In the genomic region with DNA sequence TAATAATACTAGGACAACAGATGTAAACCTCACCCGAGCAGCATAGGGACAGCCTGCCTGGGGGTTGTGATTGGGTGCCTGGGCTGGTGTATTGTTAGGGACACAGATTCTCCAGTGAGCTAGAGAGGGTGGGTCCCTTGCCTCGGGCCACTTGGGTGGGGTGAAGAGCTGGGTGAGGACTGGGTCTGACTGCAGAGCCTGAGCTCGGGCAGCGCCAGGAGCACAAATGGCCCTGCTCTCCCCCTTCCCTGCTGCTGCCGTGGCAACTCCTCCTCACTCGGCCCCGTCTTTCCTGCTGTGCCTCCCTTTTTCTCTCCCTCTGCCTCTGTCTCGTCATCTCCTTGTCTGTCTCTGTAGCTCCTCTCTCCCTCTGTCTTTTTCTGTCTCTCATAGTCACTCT, we compare ENCODE assay signal across 19 cellular contexts.
DNase-seq lines count a peak whose midpoint lies in the region; ATAC-seq and TF ChIP-seq lines count a peak whose summit lies in the region.
"Had no signal": no experiment of that assay in that cellular context is flagged by ENCODE, and none has a peak within 500 bp of the region (broad histone marks: within the 10 kb centered on the region; RNA-seq: fewer than 3 reads in every experiment).

No MANE protein-coding gene starts in this region.

- no peaks in the 10 kb centered on the region for H3K27me3 ChIP-seq in SK-N-SH (ENCODE audit: insufficient read depth)
- H3K27me3 ChIP-seq: ascending aorta, ovary had no signal

- no peak for TF ChIP-seq RAD21 in SK-N-SH (IDR thresholded peaks at IDR 0.05; ENCODE audit: low read length)

- TF ChIP-seq CTCF in SK-N-SH (IDR thresholded peaks at IDR 0.05) = no peak
- TF ChIP-seq CTCF in GM20000 (IDR thresholded peaks at IDR 0.05; ENCODE audit: extremely low read depth, missing control alignments) = no peak

- H4K20me1 ChIP-seq in SK-N-SH (ENCODE audit: insufficient read depth) = no peaks in the 10 kb centered on the region

- no peaks in the 10 kb centered on the region for H3K9me2 ChIP-seq in SK-N-SH

- H3K4me2 ChIP-seq in SK-N-SH = no peak overlapping the region
- H3K4me2 ChIP-seq: PC-9 had no signal

- H2AFZ ChIP-seq in SK-N-SH (ENCODE audit: low read depth) = no peak overlapping the region
- H2AFZ ChIP-seq: PC-9 had no signal

- no peaks in the 10 kb centered on the region for H3K36me3 ChIP-seq in SK-N-SH (replicated peaks in 1 of 2; ENCODE audit: control insufficient read depth in 1 of 2, insufficient read depth in 2 of 2, low read length in 1 of 2)
- H3K36me3 ChIP-seq: ascending aorta, ovary, right atrium auricular region, thoracic aorta had no signal

- intact Hi-C loops in posterior vena cava (cut with DNase I) = no loop called here

- H3K27ac ChIP-seq in SK-N-SH (ENCODE audit: low read depth in 2 of 2, low read length in 1 of 2) = no peak overlapping the region
- H3K27ac ChIP-seq: ascending aorta, C4-2B, HL-60, ovary, PC-9, right atrium auricular region, thoracic aorta had no signal

- CTCF ChIA-PET in SK-N-SH (lab: Yijun Ruan, JAX) = interaction anchor here (0.9 to 2.5 kb wide), 10 partner anchors 14 to 1045 kb away, joined by 3 to 21 read pairs (median 4); no protein-coding TSS in a partner anchor

- H3K9me3 ChIP-seq in SK-N-SH = no peaks in the 10 kb centered on the region
- H3K9me3 ChIP-seq: ascending aorta, ovary, thoracic aorta had no signal

- DNase-seq in SK-N-SH = peak; percentile 36
- peak; percentile 76 for DNase-seq in NCI-H748 (lab: John Stamatoyannopoulos, UW; ENCODE audit: unreplicated experiment)
- peak; percentile 51 for DNase-seq in posterior vena cava (ENCODE audit: low spot score)
- DNase-seq in DMS153 treated with DMSO at 0.1 percent for 48 hours (lab: John Stamatoyannopoulos, UW; ENCODE audit: unreplicated experiment) = no peak
- no peak for DNase-seq in RPMI8226
- no peak for DNase-seq in GM20000 (ENCODE audit: low spot score)
- DNase-seq: activated CD4-positive, alpha-beta T cell treated with anti-CD3 and anti-CD28 coated beads, Interleukin-2, amount 50 U/mL, for 4 hours; ovary; stimulated activated CD4-positive, alpha-beta T cell treated with anti-CD3 and anti-CD28 coated beads, Interleukin-4, amount 100 ng/mL, for 1 hour; T1000 had no signal

- POLR2A ChIA-PET in SK-N-SH (lab: Yijun Ruan, JAX) = no interaction called here

- 29% methylated on average over 5 of the region's 8 CpGs for WGBS in SK-N-SH (ENCODE audit: low lambda C conversion rate)

- no peak for ATAC-seq in SK-N-SH treated with all-trans-retinoic acid at 6 μM for 48 hours
- ATAC-seq in GM21367 (IDR thresholded peaks at IDR 0.05; ENCODE audit: unreplicated experiment) = peak; percentile 4
- ATAC-seq: activated T-helper 17 cell treated with anti-CD3 and anti-CD28 coated beads, Interleukin-2, amount 50 U/mL, for 72 hours had no signal

- TF ChIP-seq EP300 in SK-N-SH (IDR thresholded peaks at IDR 0.05; ENCODE audit: borderline replicate concordance in 1 of 2, low read depth in 1 of 2, low read length in 1 of 2) = no peak

- H3K9ac ChIP-seq in SK-N-SH = no peak overlapping the region

- peaks cover 0 to 7% of the 10 kb centered on the region in 2 experiments; a peak in 1 of 4 replicates for H3K4me1 ChIP-seq in SK-N-SH (ENCODE audit: control insufficient read depth in 1 of 2, insufficient read depth in 2 of 2, low read depth in 1 of 2, low read length in 1 of 2)
- H3K4me1 ChIP-seq: ascending aorta, right atrium auricular region had no signal

- no peaks in the 10 kb centered on the region for H3K79me2 ChIP-seq in SK-N-SH (ENCODE audit: insufficient read depth)

- H3F3A ChIP-seq in SK-N-SH (replicated peaks; ENCODE audit: insufficient read depth) = no peaks in the 10 kb centered on the region

- H3K4me3 ChIP-seq in SK-N-SH (ENCODE audit: low read depth in 2 of 2, low read length in 1 of 2) = no peak overlapping the region
- H3K4me3 ChIP-seq: ascending aorta, ovary, PC-9, right atrium auricular region, thoracic aorta had no signal

TF ChIP-seq in SK-N-SH, 30 proteins besides CTCF, POLR2A, EP300 and RAD21:
- no peak for TF ChIP-seq CHD2 (IDR thresholded peaks at IDR 0.05; ENCODE audit: low read length, partially characterized antibody)
- TF ChIP-seq SIN3A (IDR thresholded peaks at IDR 0.05; ENCODE audit: borderline replicate concordance, low read depth, low read length) = no peak
- no peak for TF ChIP-seq TEAD4 (IDR thresholded peaks at IDR 0.05; ENCODE audit: borderline replicate concordance, insufficient read depth)
- no peak for TF ChIP-seq MXI1 (IDR thresholded peaks at IDR 0.05; ENCODE audit: low read depth, low read length)
- no peak for TF ChIP-seq ELF1 (IDR thresholded peaks at IDR 0.05)
- TF ChIP-seq, protein P1, sequence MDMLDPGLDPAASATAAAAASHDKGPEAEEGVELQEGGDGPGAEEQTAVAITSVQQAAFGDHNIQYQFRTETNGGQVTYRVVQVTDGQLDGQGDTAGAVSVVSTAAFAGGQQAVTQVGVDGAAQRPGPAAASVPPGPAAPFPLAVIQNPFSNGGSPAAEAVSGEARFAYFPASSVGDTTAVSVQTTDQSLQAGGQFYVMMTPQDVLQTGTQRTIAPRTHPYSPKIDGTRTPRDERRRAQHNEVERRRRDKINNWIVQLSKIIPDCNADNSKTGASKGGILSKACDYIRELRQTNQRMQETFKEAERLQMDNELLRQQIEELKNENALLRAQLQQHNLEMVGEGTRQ (IDR thresholded peaks at IDR 0.05; ENCODE audit: borderline replicate concordance, low read depth, low read length) = no peak

TF ChIP-seq in SK-N-SH treated with all-trans-retinoic acid at 6 μM for 48 hours, 23 proteins besides CTCF, POLR2A, EP300 and RAD21 (continues in another document):
- no peak for TF ChIP-seq TCF4 (CRISPR knock-in tag; IDR thresholded peaks at IDR 0.05; ENCODE audit: borderline replicate concordance)
- TF ChIP-seq, protein P2, sequence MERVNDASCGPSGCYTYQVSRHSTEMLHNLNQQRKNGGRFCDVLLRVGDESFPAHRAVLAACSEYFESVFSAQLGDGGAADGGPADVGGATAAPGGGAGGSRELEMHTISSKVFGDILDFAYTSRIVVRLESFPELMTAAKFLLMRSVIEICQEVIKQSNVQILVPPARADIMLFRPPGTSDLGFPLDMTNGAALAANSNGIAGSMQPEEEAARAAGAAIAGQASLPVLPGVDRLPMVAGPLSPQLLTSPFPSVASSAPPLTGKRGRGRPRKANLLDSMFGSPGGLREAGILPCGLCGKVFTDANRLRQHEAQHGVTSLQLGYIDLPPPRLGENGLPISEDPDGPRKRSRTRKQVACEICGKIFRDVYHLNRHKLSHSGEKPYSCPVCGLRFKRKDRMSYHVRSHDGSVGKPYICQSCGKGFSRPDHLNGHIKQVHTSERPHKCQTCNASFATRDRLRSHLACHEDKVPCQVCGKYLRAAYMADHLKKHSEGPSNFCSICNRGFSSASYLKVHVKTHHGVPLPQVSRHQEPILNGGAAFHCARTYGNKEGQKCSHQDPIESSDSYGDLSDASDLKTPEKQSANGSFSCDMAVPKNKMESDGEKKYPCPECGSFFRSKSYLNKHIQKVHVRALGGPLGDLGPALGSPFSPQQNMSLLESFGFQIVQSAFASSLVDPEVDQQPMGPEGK (CRISPR knock-in tag; IDR thresholded peaks at IDR 0.05; ENCODE audit: borderline replicate concordance) = no peak
- no peak for TF ChIP-seq ZNF70 (CRISPR knock-in tag; IDR thresholded peaks at IDR 0.05)
- no peak for TF ChIP-seq OSR1 (CRISPR knock-in tag; IDR thresholded peaks at IDR 0.05)
- TF ChIP-seq, protein P3, sequence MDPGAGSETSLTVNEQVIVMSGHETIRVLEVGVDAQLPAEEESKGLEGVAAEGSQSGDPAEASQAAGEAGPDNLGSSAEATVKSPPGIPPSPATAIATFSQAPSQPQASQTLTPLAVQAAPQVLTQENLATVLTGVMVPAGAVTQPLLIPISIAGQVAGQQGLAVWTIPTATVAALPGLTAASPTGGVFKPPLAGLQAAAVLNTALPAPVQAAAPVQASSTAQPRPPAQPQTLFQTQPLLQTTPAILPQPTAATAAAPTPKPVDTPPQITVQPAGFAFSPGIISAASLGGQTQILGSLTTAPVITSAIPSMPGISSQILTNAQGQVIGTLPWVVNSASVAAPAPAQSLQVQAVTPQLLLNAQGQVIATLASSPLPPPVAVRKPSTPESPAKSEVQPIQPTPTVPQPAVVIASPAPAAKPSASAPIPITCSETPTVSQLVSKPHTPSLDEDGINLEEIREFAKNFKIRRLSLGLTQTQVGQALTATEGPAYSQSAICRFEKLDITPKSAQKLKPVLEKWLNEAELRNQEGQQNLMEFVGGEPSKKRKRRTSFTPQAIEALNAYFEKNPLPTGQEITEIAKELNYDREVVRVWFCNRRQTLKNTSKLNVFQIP (CRISPR knock-in tag; IDR thresholded peaks at IDR 0.05; ENCODE audit: borderline replicate concordance, low read depth) = no peak
- TF ChIP-seq, protein P4, sequence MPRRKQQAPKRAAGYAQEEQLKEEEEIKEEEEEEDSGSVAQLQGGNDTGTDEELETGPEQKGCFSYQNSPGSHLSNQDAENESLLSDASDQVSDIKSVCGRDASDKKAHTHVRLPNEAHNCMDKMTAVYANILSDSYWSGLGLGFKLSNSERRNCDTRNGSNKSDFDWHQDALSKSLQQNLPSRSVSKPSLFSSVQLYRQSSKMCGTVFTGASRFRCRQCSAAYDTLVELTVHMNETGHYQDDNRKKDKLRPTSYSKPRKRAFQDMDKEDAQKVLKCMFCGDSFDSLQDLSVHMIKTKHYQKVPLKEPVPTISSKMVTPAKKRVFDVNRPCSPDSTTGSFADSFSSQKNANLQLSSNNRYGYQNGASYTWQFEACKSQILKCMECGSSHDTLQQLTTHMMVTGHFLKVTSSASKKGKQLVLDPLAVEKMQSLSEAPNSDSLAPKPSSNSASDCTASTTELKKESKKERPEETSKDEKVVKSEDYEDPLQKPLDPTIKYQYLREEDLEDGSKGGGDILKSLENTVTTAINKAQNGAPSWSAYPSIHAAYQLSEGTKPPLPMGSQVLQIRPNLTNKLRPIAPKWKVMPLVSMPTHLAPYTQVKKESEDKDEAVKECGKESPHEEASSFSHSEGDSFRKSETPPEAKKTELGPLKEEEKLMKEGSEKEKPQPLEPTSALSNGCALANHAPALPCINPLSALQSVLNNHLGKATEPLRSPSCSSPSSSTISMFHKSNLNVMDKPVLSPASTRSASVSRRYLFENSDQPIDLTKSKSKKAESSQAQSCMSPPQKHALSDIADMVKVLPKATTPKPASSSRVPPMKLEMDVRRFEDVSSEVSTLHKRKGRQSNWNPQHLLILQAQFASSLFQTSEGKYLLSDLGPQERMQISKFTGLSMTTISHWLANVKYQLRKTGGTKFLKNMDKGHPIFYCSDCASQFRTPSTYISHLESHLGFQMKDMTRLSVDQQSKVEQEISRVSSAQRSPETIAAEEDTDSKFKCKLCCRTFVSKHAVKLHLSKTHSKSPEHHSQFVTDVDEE (CRISPR knock-in tag; IDR thresholded peaks at IDR 0.05) = no peak
- TF ChIP-seq ZFP30 (CRISPR knock-in tag; IDR thresholded peaks at IDR 0.05) = no peak

Comparison
In these comparisons a context has a peak if more than half of its experiments do, and no peak if none do; other contexts are left out.
1. DNase-seq: peak in SK-N-SH (single experiment), NCI-H748 (single experiment) and posterior vena cava (single experiment); none in DMS153 treated with DMSO at 0.1 percent for 48 hours (single experiment), RPMI8226 (single experiment) and GM20000 (single experiment).